ENCODE assay signal across 21 cellular contexts in the genomic region with DNA sequence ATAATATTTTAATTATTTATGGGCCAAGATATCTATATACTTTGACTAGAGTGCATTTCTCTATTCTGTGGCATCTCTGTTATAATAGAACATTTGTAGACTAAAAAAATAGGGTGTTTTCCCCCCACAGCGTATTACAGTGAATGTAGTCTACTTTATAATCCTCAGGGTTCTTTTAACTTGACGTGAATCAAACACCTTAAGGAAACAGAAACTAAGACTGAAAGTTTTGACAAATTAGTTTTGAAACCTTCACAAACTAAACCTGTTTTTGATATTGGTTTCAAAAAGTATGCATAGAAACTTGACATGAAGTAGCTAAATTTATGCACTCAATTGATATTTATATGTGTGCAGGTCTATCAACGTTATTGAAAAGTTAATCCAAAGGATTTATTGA.
DNase-seq lines count a peak whose midpoint lies in the region; ATAC-seq and TF ChIP-seq lines count a peak whose summit lies in the region.
"Had no signal": no experiment of that assay in that cellular context is flagged by ENCODE, and none has a peak within 500 bp of the region (broad histone marks: within the 10 kb centered on the region; RNA-seq: fewer than 3 reads in every experiment).

No MANE protein-coding gene starts in this region.

- H3K27me3 Mint-ChIP-seq in naive thymus-derived CD8-positive, alpha-beta T cell, result no peaks in the 10 kb centered on the region
- H3K27me3 Mint-ChIP-seq: activated CD4-positive, alpha-beta memory T cell treated with anti-CD3 and anti-CD28 coated beads, Interleukin-2, amount 10 ng/mL, durations not matched to agents 7 days and 5 days; memory B cell had no signal

- H3K4me1 ChIP-seq in hepatocyte (ENCODE audit: insufficient read depth), result no peaks in the 10 kb centered on the region
- H3K4me1 ChIP-seq: A549, heart left ventricle, upper lobe of left lung had no signal

- H3K27ac ChIP-seq in hepatocyte, result no peak overlapping the region
- H3K27ac ChIP-seq: A549, cardiac muscle cell, heart left ventricle, upper lobe of left lung had no signal

- ATAC-seq in GM19351 (IDR thresholded peaks at IDR 0.05; ENCODE audit: unreplicated experiment) (peak; percentile 70), HG02938 (IDR thresholded peaks at IDR 0.05; ENCODE audit: unreplicated experiment) (peak; percentile 97), HG03432 (IDR thresholded peaks at IDR 0.05; ENCODE audit: unreplicated experiment) (peak; percentile 88)
- ATAC-seq in naive thymus-derived CD8-positive, alpha-beta T cell, result no peak
- ATAC-seq: A549, heart left ventricle, Right ventricle myocardium inferior had no signal

- no peaks in the 10 kb centered on the region for H3K9me2 ChIP-seq in hepatocyte (replicated peaks; ENCODE audit: insufficient read depth)

- peaks cover 0 to 14% (median 0%) of the 10 kb centered on the region in 9 donors for H3K9me3 Mint-ChIP-seq in naive thymus-derived CD8-positive, alpha-beta T cell
- H3K9me3 Mint-ChIP-seq: nephron had no signal

- H3K4me1 Mint-ChIP-seq in naive thymus-derived CD8-positive, alpha-beta T cell, result peaks cover 0 to 6% (median 0%) of the 10 kb centered on the region in 4 donors
- H3K4me1 Mint-ChIP-seq: activated CD4-positive, alpha-beta memory T cell treated with anti-CD3 and anti-CD28 coated beads, Interleukin-2, amount 10 ng/mL, durations not matched to agents 7 days and 5 days; CD14-positive monocyte; memory B cell; nephron had no signal

- no peak overlapping the region for H2AFZ ChIP-seq in hepatocyte

- in situ Hi-C loops in GM13976 (cut with MboI; ENCODE audit: low sequenced_read_pairs, unreplicated experiment), result no loop called here

- no peaks in the 10 kb centered on the region for H3K79me2 ChIP-seq in hepatocyte

- POLR2A ChIA-PET in naive thymus-derived CD8-positive, alpha-beta T cell (lab: Charles Lee), result no interaction called here

- H3K27ac Mint-ChIP-seq in naive thymus-derived CD8-positive, alpha-beta T cell, result no peak overlapping the region
- H3K27ac Mint-ChIP-seq: activated CD4-positive, alpha-beta memory T cell treated with anti-CD3 and anti-CD28 coated beads, Interleukin-2, amount 10 ng/mL, durations not matched to agents 7 days and 5 days; CD14-positive monocyte; memory B cell had no signal

- no peak overlapping the region for H3K4me3 Mint-ChIP-seq in naive thymus-derived CD8-positive, alpha-beta T cell
- H3K4me3 Mint-ChIP-seq: activated CD4-positive, alpha-beta memory T cell treated with anti-CD3 and anti-CD28 coated beads, Interleukin-2, amount 10 ng/mL, durations not matched to agents 7 days and 5 days; CD14-positive monocyte; memory B cell; nephron had no signal

- H4K20me1 ChIP-seq in hepatocyte (ENCODE audit: insufficient read depth, poor library complexity, severe bottlenecking), result no peaks in the 10 kb centered on the region

- H3K4me3 ChIP-seq in hepatocyte, result no peak overlapping the region
- no peak overlapping the region for H3K4me3 ChIP-seq in H7 (ENCODE audit: insufficient read depth, low read depth, low read length)
- H3K4me3 ChIP-seq: A549, cardiac muscle cell, heart left ventricle, upper lobe of left lung had no signal

- no peaks in the 10 kb centered on the region for H3K36me3 ChIP-seq in hepatocyte (replicated peaks; ENCODE audit: insufficient read depth, low read depth)
- no peaks in the 10 kb centered on the region for H3K36me3 ChIP-seq in H7 (replicated peaks; ENCODE audit: control insufficient read depth, insufficient read depth, low read length)
- H3K36me3 ChIP-seq: cardiac muscle cell, heart left ventricle, upper lobe of left lung had no signal

- DNase-seq in GM13976 (ENCODE audit: low spot score), result peak; percentile 9
- DNase-seq in hepatocyte (ENCODE audit: low spot score), result no peak
- no peak for DNase-seq in H7
- no peak for DNase-seq in activated CD8-positive, alpha-beta memory T cell treated with anti-CD3 and anti-CD28 coated beads, Interleukin-2, amount 50 U/mL, for 48 hours
- DNase-seq in naive thymus-derived CD8-positive, alpha-beta T cell, result no peak
- DNase-seq: activated CD4-positive, alpha-beta memory T cell treated with anti-CD3 and anti-CD28 coated beads, Interleukin-2, amount 10 ng/mL, durations not matched to agents 7 days and 5 days; effector CD4-positive, alpha-beta T cell; heart left ventricle; NCI-H146; stimulated activated CD4-positive, alpha-beta T cell treated with anti-CD3 and anti-CD28 coated beads, Interleukin-12 subunit alpha, Interleukin-12 subunit beta, amount 100 ng/mL, for 4 hours; stimulated activated naive CD4-positive, alpha-beta T cell treated with Interleukin-2 at 50 U/mL for 16 hours; upper lobe of left lung had no signal

- H3K27me3 ChIP-seq in hepatocyte (no peaks in the 10 kb centered on the region), H7 (ENCODE audit: control insufficient read depth, insufficient read depth, low read length) (no peaks in the 10 kb centered on the region)
- H3K27me3 ChIP-seq: cardiac muscle cell, heart left ventricle, upper lobe of left lung had no signal

- no peaks in the 10 kb centered on the region for H3K9me3 ChIP-seq in hepatocyte (ENCODE audit: low read depth)
- H3K9me3 ChIP-seq: A549, upper lobe of left lung had no signal

- H3K4me2 ChIP-seq in hepatocyte, result no peak overlapping the region
- H3K4me2 ChIP-seq: A549 had no signal

- TF ChIP-seq CTCF in GM13976 (IDR thresholded peaks at IDR 0.05; ENCODE audit: borderline replicate concordance, control extremely low read depth, extremely low read depth, insufficient read depth, missing control alignments) (no peak), hepatocyte (IDR thresholded peaks at IDR 0.05; ENCODE audit: poor library complexity) (no peak)

- 87% methylated on average over 3 of the region's 3 CpGs for WGBS in hepatocyte (ENCODE audit: low lambda C conversion rate, missing lambda C conversion rate)

- no peaks in the 10 kb centered on the region for H3K36me3 Mint-ChIP-seq in naive thymus-derived CD8-positive, alpha-beta T cell
- H3K36me3 Mint-ChIP-seq: CD14-positive monocyte, memory B cell had no signal

Comparison
In these comparisons a context has a peak if more than half of its experiments do, and no peak if none do; other contexts are left out.
1. ATAC-seq: peak in GM19351 (single experiment), HG02938 (single experiment) and HG03432 (single experiment); none in naive thymus-derived CD8-positive, alpha-beta T cell (0 of 2).